1 cellular context compared by ENCODE assay signal in the genomic region with DNA sequence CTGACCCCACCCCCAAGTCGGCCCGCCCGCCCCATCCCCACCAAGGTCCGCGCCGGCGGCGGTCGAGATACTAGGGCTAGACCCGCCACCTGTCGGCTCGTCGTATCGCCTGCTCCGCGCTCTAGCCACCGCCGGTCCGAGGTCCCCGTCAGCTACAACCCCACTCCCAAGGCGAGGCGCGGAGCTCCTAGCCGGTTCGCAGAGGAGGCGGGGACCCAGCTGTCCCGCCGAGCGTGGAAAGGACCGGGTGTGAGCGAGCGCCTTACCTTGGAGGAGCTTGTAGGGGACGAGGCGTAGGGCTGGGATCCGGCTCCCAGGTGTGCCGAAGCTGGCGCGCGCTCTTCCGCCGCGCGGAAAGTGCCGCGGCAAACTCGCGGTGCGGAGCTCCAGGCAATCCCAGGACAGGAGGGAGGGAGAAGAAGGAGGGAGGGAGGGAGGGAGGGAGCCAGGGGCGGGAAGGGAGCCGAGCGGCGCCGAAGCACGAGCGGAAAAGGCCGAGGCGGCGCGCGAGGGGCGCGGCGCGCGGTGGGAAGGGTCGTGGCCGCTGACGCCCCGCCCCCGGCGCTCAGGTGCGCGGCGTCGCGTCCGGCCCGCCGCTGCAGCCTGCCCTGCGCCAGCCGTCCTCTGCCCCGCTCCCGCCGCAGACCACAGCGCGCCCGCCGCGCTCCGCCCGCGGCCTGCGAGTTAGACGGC.
A peak's percentile ranks its signal among the peaks of the same experiment; 100 is the strongest.
TF ChIP-seq lines count a peak whose summit lies in the region.

A gene with protein sequence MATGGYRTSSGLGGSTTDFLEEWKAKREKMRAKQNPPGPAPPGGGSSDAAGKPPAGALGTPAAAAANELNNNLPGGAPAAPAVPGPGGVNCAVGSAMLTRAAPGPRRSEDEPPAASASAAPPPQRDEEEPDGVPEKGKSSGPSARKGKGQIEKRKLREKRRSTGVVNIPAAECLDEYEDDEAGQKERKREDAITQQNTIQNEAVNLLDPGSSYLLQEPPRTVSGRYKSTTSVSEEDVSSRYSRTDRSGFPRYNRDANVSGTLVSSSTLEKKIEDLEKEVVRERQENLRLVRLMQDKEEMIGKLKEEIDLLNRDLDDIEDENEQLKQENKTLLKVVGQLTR (minus strand): TSS at position 359 of the 693 bp plus-strand sequence. CDS start 720 bp downstream, outside the sequence.

TF ChIP-seq in HepG2, 621 proteins besides CTCF, POLR2A, EP300 and RAD21 (continued from another document and continues in another):
- TF ChIP-seq CENPT (CRISPR knock-in tag; IDR thresholded peaks at IDR 0.05; ENCODE audit: low read depth) (no peak), CAMTA2 (CRISPR knock-in tag; IDR thresholded peaks at IDR 0.05; ENCODE audit: borderline replicate concordance) (no peak), ZNF446 (CRISPR knock-in tag; IDR thresholded peaks at IDR 0.05) (no peak), HNRNPK (IDR thresholded peaks at IDR 0.05; ENCODE audit: low read depth, low read length, poor library complexity, severe bottlenecking) (peak; percentile 82), KLF13 (CRISPR knock-in tag; IDR thresholded peaks at IDR 0.05) (no peak), ZEB1 (IDR thresholded peaks at IDR 0.05; ENCODE audit: insufficient replicate concordance, low read depth) (no peak), ZBTB21 (CRISPR knock-in tag; IDR thresholded peaks at IDR 0.05) (no peak), ZFAT (CRISPR knock-in tag; conservative IDR thresholded peaks at IDR 0.05) (no peak), SYNCRIP (IDR thresholded peaks at IDR 0.05; ENCODE audit: insufficient read depth, low read depth, low read length) (no peak), ERF (CRISPR knock-in tag; IDR thresholded peaks at IDR 0.05) (no peak), CEBPB (IDR thresholded peaks at IDR 0.05; ENCODE audit: borderline replicate concordance, low read depth, low read length) (no peak), NFKB2 (CRISPR knock-in tag; IDR thresholded peaks at IDR 0.05; ENCODE audit: borderline replicate concordance) (no peak; the same call in 1 of the 2 replicates), RBM22 (optimal IDR thresholded peaks at IDR 0.05; ENCODE audit: low read length) (no peak), MED1 (CRISPR knock-in tag; IDR thresholded peaks at IDR 0.05) (no peak; the same call in none of the 2 replicates), ZNF556 (CRISPR knock-in tag; IDR thresholded peaks at IDR 0.05; ENCODE audit: borderline replicate concordance) (no peak), ZNF577 (CRISPR knock-in tag; IDR thresholded peaks at IDR 0.05; ENCODE audit: borderline replicate concordance, low read depth) (no peak), MAFF (IDR thresholded peaks at IDR 0.05; ENCODE audit: low read depth, low read length) (no peak), ZNF432 (CRISPR knock-in tag; IDR thresholded peaks at IDR 0.05; ENCODE audit: borderline replicate concordance) (no peak), ZNF354B (CRISPR knock-in tag; IDR thresholded peaks at IDR 0.05) (0 out of 2 replicates have a peak, but pooled peaks have one; percentile 33), TEAD2 (CRISPR knock-in tag; IDR thresholded peaks at IDR 0.05) (no peak; the same call in 1 of the 2 replicates), ZFP62 (CRISPR knock-in tag; IDR thresholded peaks at IDR 0.05) (no peak), ZNF678 (CRISPR knock-in tag; IDR thresholded peaks at IDR 0.05) (no peak), KLF9 (CRISPR knock-in tag; IDR thresholded peaks at IDR 0.05; ENCODE audit: low read depth) (no peak), BRCA1 (CRISPR knock-in tag; IDR thresholded peaks at IDR 0.05) (0 out of 2 replicates have a peak, but pooled peaks have one; percentile 0), HIVEP1 (CRISPR knock-in tag; IDR thresholded peaks at IDR 0.05) (no peak), JUND (CRISPR knock-in tag; IDR thresholded peaks at IDR 0.05) (no peak), ZNF101 (CRISPR knock-in tag; IDR thresholded peaks at IDR 0.05; ENCODE audit: borderline replicate concordance, low read depth) (no peak), NFYC (CRISPR knock-in tag; IDR thresholded peaks at IDR 0.05) (0 out of 2 replicates have a peak, but pooled peaks have one; percentile 3), CCAR2 (optimal IDR thresholded peaks at IDR 0.05; ENCODE audit: low read depth, low read length) (no peak), ZNF766 (CRISPR knock-in tag; IDR thresholded peaks at IDR 0.05; ENCODE audit: borderline replicate concordance) (no peak; the same call in 1 of the 2 replicates), REXO4 (CRISPR knock-in tag; IDR thresholded peaks at IDR 0.05; ENCODE audit: borderline replicate concordance) (no peak), ZNF660 (CRISPR knock-in tag; IDR thresholded peaks at IDR 0.05; ENCODE audit: borderline replicate concordance, low read depth) (no peak), ZNF891 (CRISPR knock-in tag; IDR thresholded peaks at IDR 0.05) (no peak)
- TF ChIP-seq, protein P1, sequence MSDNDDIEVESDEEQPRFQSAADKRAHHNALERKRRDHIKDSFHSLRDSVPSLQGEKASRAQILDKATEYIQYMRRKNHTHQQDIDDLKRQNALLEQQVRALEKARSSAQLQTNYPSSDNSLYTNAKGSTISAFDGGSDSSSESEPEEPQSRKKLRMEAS (IDR thresholded peaks at IDR 0.05) = peak; percentile 81; the same call in 1 of the 2 replicates
- TF ChIP-seq, protein P2, sequence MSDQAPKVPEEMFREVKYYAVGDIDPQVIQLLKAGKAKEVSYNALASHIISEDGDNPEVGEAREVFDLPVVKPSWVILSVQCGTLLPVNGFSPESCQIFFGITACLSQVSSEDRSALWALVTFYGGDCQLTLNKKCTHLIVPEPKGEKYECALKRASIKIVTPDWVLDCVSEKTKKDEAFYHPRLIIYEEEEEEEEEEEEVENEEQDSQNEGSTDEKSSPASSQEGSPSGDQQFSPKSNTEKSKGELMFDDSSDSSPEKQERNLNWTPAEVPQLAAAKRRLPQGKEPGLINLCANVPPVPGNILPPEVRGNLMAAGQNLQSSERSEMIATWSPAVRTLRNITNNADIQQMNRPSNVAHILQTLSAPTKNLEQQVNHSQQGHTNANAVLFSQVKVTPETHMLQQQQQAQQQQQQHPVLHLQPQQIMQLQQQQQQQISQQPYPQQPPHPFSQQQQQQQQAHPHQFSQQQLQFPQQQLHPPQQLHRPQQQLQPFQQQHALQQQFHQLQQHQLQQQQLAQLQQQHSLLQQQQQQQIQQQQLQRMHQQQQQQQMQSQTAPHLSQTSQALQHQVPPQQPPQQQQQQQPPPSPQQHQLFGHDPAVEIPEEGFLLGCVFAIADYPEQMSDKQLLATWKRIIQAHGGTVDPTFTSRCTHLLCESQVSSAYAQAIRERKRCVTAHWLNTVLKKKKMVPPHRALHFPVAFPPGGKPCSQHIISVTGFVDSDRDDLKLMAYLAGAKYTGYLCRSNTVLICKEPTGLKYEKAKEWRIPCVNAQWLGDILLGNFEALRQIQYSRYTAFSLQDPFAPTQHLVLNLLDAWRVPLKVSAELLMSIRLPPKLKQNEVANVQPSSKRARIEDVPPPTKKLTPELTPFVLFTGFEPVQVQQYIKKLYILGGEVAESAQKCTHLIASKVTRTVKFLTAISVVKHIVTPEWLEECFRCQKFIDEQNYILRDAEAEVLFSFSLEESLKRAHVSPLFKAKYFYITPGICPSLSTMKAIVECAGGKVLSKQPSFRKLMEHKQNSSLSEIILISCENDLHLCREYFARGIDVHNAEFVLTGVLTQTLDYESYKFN (CRISPR knock-in tag; conservative IDR thresholded peaks at IDR 0.05) = no peak; the same call in 1 of the 2 replicates
- TF ChIP-seq, protein P3, sequence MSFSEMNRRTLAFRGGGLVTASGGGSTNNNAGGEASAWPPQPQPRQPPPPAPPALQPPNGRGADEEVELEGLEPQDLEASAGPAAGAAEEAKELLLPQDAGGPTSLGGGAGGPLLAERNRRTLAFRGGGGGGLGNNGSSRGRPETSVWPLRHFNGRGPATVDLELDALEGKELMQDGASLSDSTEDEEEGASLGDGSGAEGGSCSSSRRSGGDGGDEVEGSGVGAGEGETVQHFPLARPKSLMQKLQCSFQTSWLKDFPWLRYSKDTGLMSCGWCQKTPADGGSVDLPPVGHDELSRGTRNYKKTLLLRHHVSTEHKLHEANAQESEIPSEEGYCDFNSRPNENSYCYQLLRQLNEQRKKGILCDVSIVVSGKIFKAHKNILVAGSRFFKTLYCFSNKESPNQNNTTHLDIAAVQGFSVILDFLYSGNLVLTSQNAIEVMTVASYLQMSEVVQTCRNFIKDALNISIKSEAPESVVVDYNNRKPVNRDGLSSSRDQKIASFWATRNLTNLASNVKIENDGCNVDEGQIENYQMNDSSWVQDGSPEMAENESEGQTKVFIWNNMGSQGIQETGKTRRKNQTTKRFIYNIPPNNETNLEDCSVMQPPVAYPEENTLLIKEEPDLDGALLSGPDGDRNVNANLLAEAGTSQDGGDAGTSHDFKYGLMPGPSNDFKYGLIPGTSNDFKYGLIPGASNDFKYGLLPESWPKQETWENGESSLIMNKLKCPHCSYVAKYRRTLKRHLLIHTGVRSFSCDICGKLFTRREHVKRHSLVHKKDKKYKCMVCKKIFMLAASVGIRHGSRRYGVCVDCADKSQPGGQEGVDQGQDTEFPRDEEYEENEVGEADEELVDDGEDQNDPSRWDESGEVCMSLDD (CRISPR knock-in tag; IDR thresholded peaks at IDR 0.05; ENCODE audit: borderline replicate concordance) = no peak
- TF ChIP-seq, protein P4, sequence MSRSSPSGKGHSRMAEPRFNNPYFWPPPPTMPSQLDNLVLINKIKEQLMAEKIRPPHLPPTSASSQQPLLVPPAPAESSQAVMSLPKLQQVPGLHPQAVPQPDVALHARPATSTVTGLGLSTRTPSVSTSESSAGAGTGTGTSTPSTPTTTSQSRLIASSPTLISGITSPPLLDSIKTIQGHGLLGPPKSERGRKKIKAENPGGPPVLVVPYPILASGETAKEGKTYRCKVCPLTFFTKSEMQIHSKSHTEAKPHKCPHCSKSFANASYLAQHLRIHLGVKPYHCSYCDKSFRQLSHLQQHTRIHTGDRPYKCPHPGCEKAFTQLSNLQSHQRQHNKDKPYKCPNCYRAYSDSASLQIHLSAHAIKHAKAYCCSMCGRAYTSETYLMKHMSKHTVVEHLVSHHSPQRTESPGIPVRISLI (CRISPR knock-in tag; IDR thresholded peaks at IDR 0.05; ENCODE audit: borderline replicate concordance) = no peak
- TF ChIP-seq, protein P5, sequence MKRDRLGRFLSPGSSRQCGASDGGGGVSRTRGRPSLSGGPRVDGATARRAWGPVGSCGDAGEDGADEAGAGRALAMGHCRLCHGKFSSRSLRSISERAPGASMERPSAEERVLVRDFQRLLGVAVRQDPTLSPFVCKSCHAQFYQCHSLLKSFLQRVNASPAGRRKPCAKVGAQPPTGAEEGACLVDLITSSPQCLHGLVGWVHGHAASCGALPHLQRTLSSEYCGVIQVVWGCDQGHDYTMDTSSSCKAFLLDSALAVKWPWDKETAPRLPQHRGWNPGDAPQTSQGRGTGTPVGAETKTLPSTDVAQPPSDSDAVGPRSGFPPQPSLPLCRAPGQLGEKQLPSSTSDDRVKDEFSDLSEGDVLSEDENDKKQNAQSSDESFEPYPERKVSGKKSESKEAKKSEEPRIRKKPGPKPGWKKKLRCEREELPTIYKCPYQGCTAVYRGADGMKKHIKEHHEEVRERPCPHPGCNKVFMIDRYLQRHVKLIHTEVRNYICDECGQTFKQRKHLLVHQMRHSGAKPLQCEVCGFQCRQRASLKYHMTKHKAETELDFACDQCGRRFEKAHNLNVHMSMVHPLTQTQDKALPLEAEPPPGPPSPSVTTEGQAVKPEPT (CRISPR knock-in tag; IDR thresholded peaks at IDR 0.05; ENCODE audit: low read depth) = no peak
- TF ChIP-seq, protein P6, sequence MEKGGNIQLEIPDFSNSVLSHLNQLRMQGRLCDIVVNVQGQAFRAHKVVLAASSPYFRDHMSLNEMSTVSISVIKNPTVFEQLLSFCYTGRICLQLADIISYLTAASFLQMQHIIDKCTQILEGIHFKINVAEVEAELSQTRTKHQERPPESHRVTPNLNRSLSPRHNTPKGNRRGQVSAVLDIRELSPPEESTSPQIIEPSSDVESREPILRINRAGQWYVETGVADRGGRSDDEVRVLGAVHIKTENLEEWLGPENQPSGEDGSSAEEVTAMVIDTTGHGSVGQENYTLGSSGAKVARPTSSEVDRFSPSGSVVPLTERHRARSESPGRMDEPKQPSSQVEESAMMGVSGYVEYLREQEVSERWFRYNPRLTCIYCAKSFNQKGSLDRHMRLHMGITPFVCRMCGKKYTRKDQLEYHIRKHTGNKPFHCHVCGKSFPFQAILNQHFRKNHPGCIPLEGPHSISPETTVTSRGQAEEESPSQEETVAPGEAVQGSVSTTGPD (CRISPR knock-in tag; IDR thresholded peaks at IDR 0.05) = no peak
- TF ChIP-seq, protein P7, sequence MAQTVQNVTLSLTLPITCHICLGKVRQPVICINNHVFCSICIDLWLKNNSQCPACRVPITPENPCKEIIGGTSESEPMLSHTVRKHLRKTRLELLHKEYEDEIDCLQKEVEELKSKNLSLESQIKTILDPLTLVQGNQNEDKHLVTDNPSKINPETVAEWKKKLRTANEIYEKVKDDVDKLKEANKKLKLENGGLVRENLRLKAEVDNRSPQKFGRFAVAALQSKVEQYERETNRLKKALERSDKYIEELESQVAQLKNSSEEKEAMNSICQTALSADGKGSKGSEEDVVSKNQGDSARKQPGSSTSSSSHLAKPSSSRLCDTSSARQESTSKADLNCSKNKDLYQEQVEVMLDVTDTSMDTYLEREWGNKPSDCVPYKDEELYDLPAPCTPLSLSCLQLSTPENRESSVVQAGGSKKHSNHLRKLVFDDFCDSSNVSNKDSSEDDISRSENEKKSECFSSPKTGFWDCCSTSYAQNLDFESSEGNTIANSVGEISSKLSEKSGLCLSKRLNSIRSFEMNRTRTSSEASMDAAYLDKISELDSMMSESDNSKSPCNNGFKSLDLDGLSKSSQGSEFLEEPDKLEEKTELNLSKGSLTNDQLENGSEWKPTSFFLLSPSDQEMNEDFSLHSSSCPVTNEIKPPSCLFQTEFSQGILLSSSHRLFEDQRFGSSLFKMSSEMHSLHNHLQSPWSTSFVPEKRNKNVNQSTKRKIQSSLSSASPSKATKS (CRISPR knock-in tag; IDR thresholded peaks at IDR 0.05) = no peak
- TF ChIP-seq, protein P8, sequence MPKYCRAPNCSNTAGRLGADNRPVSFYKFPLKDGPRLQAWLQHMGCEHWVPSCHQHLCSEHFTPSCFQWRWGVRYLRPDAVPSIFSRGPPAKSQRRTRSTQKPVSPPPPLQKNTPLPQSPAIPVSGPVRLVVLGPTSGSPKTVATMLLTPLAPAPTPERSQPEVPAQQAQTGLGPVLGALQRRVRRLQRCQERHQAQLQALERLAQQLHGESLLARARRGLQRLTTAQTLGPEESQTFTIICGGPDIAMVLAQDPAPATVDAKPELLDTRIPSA (CRISPR knock-in tag; IDR thresholded peaks at IDR 0.05; ENCODE audit: borderline replicate concordance) = 0 out of 2 replicates have a peak, but pooled peaks have one; percentile 8
- TF ChIP-seq, protein P9, sequence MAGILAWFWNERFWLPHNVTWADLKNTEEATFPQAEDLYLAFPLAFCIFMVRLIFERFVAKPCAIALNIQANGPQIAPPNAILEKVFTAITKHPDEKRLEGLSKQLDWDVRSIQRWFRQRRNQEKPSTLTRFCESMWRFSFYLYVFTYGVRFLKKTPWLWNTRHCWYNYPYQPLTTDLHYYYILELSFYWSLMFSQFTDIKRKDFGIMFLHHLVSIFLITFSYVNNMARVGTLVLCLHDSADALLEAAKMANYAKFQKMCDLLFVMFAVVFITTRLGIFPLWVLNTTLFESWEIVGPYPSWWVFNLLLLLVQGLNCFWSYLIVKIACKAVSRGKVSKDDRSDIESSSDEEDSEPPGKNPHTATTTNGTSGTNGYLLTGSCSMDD (CRISPR knock-in tag; IDR thresholded peaks at IDR 0.05) = no peak
- TF ChIP-seq, protein P10, sequence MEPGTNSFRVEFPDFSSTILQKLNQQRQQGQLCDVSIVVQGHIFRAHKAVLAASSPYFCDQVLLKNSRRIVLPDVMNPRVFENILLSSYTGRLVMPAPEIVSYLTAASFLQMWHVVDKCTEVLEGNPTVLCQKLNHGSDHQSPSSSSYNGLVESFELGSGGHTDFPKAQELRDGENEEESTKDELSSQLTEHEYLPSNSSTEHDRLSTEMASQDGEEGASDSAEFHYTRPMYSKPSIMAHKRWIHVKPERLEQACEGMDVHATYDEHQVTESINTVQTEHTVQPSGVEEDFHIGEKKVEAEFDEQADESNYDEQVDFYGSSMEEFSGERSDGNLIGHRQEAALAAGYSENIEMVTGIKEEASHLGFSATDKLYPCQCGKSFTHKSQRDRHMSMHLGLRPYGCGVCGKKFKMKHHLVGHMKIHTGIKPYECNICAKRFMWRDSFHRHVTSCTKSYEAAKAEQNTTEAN (CRISPR knock-in tag; conservative IDR thresholded peaks at IDR 0.05) = no peak
